4 cellular contexts compared by ENCODE assay signal in genomic region chr5:145891378-145891777, GRCh38. TPM values are rescaled to one million over a fixed set of nuclear protein-coding genes. Genes with fewer than 3 reads are reported as not detected.
"Had no signal": no experiment of that assay in that cellular context is flagged by ENCODE, and none has a peak within 500 bp of the region (broad histone marks: within the 10 kb centered on the region; RNA-seq: fewer than 3 reads in every experiment).

No MANE protein-coding gene starts in this region.

RNA-seq across cellular contexts. Expression of gene GRXCR2, which starts 18.6 kb away (rescaled TPM):
- total RNA-seq: LHCN-M2, M059J, MCF 10A, NCI-H460 had no signal
